1 cellular context compared by ENCODE assay signal in the genomic region with DNA sequence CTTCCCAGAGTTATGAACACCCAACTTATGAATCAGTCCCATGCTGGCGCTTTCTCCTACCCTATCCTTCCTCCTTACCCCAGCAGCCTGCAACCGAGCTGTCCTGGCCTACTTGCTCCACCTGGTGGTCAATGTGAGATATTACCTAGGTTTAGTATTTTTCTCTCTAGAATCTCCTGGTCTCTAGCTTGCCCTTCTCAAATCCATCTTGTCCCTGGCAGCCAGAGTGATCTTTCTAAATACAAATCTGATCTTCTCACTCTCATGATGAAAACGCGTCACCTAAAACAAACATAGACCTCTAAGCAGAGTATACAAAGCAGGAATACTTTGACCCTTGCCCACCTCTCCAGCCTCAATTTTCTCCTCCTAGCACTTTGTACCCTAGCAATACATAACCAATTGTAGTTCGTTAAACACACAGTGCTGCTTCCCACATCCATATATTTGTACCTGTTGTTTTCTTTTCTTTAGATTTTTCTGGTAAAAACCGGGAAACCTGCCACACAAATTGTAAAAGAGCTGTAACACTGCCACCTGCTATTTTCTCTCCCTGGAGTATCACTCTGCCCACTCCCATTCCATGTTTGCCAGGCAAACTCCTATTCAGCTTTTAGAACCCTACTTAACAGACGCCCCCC.
TF ChIP-seq lines count a peak whose summit lies in the region.

No MANE protein-coding gene starts in this region.

TF ChIP-seq in HepG2, 621 proteins besides CTCF, POLR2A, EP300 and RAD21 (continued from another document and continues in another):
- peak in 1 of 2 experiments; percentile 79; a peak in 1 of 4 replicates for TF ChIP-seq KLF16 (CRISPR knock-in tag; IDR thresholded peaks at IDR 0.05)
- TF ChIP-seq THYN1 (CRISPR knock-in tag; IDR thresholded peaks at IDR 0.05; ENCODE audit: borderline replicate concordance, low read depth) = no peak
- TF ChIP-seq MIER3 (CRISPR knock-in tag; IDR thresholded peaks at IDR 0.05; ENCODE audit: borderline replicate concordance) = peak; percentile 82; the same call in 1 of the 2 replicates
- peak; percentile 98 for TF ChIP-seq FOXA3 (CRISPR knock-in tag; IDR thresholded peaks at IDR 0.05)
- TF ChIP-seq, protein P1, sequence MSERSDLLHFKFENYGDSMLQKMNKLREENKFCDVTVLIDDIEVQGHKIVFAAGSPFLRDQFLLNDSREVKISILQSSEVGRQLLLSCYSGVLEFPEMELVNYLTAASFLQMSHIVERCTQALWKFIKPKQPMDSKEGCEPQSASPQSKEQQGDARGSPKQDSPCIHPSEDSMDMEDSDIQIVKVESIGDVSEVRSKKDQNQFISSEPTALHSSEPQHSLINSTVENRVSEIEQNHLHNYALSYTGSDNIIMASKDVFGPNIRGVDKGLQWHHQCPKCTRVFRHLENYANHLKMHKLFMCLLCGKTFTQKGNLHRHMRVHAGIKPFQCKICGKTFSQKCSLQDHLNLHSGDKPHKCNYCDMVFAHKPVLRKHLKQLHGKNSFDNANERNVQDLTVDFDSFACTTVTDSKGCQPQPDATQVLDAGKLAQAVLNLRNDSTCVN (CRISPR knock-in tag; IDR thresholded peaks at IDR 0.05; ENCODE audit: borderline replicate concordance) = peak; percentile 98
- TF ChIP-seq, protein P2, sequence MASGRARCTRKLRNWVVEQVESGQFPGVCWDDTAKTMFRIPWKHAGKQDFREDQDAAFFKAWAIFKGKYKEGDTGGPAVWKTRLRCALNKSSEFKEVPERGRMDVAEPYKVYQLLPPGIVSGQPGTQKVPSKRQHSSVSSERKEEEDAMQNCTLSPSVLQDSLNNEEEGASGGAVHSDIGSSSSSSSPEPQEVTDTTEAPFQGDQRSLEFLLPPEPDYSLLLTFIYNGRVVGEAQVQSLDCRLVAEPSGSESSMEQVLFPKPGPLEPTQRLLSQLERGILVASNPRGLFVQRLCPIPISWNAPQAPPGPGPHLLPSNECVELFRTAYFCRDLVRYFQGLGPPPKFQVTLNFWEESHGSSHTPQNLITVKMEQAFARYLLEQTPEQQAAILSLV (CRISPR knock-in tag; IDR thresholded peaks at IDR 0.05; ENCODE audit: borderline replicate concordance) = no peak
- no peak for TF ChIP-seq ZNF670 (CRISPR knock-in tag; IDR thresholded peaks at IDR 0.05; ENCODE audit: borderline replicate concordance)
- TF ChIP-seq HOXA7 (CRISPR knock-in tag; IDR thresholded peaks at IDR 0.05) = no peak
- TF ChIP-seq PRPF4 (IDR thresholded peaks at IDR 0.05; ENCODE audit: low read depth, low read length, poor library complexity, severe bottlenecking) = no peak
- TF ChIP-seq, protein P3, sequence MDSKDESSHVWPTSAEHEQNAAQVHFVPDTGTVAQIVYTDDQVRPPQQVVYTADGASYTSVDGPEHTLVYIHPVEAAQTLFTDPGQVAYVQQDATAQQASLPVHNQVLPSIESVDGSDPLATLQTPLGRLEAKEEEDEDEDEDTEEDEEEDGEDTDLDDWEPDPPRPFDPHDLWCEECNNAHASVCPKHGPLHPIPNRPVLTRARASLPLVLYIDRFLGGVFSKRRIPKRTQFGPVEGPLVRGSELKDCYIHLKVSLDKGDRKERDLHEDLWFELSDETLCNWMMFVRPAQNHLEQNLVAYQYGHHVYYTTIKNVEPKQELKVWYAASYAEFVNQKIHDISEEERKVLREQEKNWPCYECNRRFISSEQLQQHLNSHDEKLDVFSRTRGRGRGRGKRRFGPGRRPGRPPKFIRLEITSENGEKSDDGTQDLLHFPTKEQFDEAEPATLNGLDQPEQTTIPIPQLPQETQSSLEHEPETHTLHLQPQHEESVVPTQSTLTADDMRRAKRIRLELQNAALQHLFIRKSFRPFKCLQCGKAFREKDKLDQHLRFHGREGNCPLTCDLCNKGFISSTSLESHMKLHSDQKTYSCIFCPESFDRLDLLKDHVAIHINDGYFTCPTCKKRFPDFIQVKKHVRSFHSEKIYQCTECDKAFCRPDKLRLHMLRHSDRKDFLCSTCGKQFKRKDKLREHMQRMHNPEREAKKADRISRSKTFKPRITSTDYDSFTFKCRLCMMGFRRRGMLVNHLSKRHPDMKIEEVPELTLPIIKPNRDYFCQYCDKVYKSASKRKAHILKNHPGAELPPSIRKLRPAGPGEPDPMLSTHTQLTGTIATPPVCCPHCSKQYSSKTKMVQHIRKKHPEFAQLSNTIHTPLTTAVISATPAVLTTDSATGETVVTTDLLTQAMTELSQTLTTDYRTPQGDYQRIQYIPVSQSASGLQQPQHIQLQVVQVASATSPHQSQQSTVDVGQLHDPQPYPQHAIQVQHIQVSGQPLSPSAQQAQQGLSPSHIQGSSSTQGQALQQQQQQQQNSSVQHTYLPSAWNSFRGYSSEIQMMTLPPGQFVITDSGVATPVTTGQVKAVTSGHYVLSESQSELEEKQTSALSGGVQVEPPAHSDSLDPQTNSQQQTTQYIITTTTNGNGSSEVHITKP (CRISPR knock-in tag; IDR thresholded peaks at IDR 0.05; ENCODE audit: low read depth) = peak; percentile 86
- TF ChIP-seq FOXO1 (CRISPR knock-in tag; IDR thresholded peaks at IDR 0.05) = peak; percentile 81; the same call in 1 of the 2 replicates
- TF ChIP-seq ZBTB7B (CRISPR knock-in tag; IDR thresholded peaks at IDR 0.05) = peak; percentile 82
- no peak for TF ChIP-seq KLF12 (CRISPR knock-in tag; IDR thresholded peaks at IDR 0.05; ENCODE audit: borderline replicate concordance)
- peak; percentile 97 for TF ChIP-seq TBL1XR1 (IDR thresholded peaks at IDR 0.05; ENCODE audit: borderline replicate concordance, low read length, partially characterized antibody)
- peak; percentile 51; the same call in 1 of the 2 replicates for TF ChIP-seq POGZ (CRISPR knock-in tag; IDR thresholded peaks at IDR 0.05)
- TF ChIP-seq ARNT2 (CRISPR knock-in tag; IDR thresholded peaks at IDR 0.05; ENCODE audit: low read depth) = no peak
- TF ChIP-seq ZNF761 (CRISPR knock-in tag; conservative IDR thresholded peaks at IDR 0.05) = no peak
- TF ChIP-seq, protein P4, sequence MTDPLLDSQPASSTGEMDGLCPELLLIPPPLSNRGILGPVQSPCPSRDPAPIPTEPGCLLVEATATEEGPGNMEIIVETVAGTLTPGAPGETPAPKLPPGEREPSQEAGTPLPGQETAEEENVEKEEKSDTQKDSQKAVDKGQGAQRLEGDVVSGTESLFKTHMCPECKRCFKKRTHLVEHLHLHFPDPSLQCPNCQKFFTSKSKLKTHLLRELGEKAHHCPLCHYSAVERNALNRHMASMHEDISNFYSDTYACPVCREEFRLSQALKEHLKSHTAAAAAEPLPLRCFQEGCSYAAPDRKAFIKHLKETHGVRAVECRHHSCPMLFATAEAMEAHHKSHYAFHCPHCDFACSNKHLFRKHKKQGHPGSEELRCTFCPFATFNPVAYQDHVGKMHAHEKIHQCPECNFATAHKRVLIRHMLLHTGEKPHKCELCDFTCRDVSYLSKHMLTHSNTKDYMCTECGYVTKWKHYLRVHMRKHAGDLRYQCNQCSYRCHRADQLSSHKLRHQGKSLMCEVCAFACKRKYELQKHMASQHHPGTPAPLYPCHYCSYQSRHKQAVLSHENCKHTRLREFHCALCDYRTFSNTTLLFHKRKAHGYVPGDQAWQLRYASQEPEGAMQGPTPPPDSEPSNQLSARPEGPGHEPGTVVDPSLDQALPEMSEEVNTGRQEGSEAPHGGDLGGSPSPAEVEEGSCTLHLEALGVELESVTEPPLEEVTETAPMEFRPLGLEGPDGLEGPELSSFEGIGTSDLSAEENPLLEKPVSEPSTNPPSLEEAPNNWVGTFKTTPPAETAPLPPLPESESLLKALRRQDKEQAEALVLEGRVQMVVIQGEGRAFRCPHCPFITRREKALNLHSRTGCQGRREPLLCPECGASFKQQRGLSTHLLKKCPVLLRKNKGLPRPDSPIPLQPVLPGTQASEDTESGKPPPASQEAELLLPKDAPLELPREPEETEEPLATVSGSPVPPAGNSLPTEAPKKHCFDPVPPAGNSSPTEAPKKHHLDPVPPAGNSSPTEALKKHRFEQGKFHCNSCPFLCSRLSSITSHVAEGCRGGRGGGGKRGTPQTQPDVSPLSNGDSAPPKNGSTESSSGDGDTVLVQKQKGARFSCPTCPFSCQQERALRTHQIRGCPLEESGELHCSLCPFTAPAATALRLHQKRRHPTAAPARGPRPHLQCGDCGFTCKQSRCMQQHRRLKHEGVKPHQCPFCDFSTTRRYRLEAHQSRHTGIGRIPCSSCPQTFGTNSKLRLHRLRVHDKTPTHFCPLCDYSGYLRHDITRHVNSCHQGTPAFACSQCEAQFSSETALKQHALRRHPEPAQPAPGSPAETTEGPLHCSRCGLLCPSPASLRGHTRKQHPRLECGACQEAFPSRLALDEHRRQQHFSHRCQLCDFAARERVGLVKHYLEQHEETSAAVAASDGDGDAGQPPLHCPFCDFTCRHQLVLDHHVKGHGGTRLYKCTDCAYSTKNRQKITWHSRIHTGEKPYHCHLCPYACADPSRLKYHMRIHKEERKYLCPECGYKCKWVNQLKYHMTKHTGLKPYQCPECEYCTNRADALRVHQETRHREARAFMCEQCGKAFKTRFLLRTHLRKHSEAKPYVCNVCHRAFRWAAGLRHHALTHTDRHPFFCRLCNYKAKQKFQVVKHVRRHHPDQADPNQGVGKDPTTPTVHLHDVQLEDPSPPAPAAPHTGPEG (CRISPR knock-in tag; IDR thresholded peaks at IDR 0.05) = no peak
- peak; percentile 89 for TF ChIP-seq FOXK1 (CRISPR knock-in tag; IDR thresholded peaks at IDR 0.05; ENCODE audit: borderline replicate concordance, low read depth)
- peak; percentile 89 for TF ChIP-seq MBD4 (IDR thresholded peaks at IDR 0.05; ENCODE audit: borderline replicate concordance, low read length)
- TF ChIP-seq HNRNPLL (IDR thresholded peaks at IDR 0.05; ENCODE audit: low read depth, low read length, poor library complexity, severe bottlenecking) = no peak
- TF ChIP-seq, protein P5, sequence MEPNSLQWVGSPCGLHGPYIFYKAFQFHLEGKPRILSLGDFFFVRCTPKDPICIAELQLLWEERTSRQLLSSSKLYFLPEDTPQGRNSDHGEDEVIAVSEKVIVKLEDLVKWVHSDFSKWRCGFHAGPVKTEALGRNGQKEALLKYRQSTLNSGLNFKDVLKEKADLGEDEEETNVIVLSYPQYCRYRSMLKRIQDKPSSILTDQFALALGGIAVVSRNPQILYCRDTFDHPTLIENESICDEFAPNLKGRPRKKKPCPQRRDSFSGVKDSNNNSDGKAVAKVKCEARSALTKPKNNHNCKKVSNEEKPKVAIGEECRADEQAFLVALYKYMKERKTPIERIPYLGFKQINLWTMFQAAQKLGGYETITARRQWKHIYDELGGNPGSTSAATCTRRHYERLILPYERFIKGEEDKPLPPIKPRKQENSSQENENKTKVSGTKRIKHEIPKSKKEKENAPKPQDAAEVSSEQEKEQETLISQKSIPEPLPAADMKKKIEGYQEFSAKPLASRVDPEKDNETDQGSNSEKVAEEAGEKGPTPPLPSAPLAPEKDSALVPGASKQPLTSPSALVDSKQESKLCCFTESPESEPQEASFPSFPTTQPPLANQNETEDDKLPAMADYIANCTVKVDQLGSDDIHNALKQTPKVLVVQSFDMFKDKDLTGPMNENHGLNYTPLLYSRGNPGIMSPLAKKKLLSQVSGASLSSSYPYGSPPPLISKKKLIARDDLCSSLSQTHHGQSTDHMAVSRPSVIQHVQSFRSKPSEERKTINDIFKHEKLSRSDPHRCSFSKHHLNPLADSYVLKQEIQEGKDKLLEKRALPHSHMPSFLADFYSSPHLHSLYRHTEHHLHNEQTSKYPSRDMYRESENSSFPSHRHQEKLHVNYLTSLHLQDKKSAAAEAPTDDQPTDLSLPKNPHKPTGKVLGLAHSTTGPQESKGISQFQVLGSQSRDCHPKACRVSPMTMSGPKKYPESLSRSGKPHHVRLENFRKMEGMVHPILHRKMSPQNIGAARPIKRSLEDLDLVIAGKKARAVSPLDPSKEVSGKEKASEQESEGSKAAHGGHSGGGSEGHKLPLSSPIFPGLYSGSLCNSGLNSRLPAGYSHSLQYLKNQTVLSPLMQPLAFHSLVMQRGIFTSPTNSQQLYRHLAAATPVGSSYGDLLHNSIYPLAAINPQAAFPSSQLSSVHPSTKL (CRISPR knock-in tag; IDR thresholded peaks at IDR 0.05) = peak; percentile 99
- TF ChIP-seq, protein P6, sequence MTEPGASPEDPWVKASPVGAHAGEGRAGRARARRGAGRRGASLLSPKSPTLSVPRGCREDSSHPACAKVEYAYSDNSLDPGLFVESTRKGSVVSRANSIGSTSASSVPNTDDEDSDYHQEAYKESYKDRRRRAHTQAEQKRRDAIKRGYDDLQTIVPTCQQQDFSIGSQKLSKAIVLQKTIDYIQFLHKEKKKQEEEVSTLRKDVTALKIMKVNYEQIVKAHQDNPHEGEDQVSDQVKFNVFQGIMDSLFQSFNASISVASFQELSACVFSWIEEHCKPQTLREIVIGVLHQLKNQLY (CRISPR knock-in tag; IDR thresholded peaks at IDR 0.05) = peak; percentile 77; the same call in 1 of the 2 replicates
- TF ChIP-seq, protein P7, sequence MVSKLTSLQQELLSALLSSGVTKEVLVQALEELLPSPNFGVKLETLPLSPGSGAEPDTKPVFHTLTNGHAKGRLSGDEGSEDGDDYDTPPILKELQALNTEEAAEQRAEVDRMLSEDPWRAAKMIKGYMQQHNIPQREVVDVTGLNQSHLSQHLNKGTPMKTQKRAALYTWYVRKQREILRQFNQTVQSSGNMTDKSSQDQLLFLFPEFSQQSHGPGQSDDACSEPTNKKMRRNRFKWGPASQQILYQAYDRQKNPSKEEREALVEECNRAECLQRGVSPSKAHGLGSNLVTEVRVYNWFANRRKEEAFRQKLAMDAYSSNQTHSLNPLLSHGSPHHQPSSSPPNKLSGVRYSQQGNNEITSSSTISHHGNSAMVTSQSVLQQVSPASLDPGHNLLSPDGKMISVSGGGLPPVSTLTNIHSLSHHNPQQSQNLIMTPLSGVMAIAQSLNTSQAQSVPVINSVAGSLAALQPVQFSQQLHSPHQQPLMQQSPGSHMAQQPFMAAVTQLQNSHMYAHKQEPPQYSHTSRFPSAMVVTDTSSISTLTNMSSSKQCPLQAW (CRISPR knock-in tag; IDR thresholded peaks at IDR 0.05) = peak; percentile 94
- TF ChIP-seq, protein P8, sequence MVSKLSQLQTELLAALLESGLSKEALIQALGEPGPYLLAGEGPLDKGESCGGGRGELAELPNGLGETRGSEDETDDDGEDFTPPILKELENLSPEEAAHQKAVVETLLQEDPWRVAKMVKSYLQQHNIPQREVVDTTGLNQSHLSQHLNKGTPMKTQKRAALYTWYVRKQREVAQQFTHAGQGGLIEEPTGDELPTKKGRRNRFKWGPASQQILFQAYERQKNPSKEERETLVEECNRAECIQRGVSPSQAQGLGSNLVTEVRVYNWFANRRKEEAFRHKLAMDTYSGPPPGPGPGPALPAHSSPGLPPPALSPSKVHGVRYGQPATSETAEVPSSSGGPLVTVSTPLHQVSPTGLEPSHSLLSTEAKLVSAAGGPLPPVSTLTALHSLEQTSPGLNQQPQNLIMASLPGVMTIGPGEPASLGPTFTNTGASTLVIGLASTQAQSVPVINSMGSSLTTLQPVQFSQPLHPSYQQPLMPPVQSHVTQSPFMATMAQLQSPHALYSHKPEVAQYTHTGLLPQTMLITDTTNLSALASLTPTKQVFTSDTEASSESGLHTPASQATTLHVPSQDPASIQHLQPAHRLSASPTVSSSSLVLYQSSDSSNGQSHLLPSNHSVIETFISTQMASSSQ (IDR thresholded peaks at IDR 0.05; ENCODE audit: low read depth) = peak; percentile 77
- TF ChIP-seq, protein P8 (CRISPR knock-in tag; IDR thresholded peaks at IDR 0.05; ENCODE audit: borderline replicate concordance) = peak; percentile 50
- peak; percentile 75 for TF ChIP-seq MEIS2 (CRISPR knock-in tag; IDR thresholded peaks at IDR 0.05)
